ENCODE assay signal across 8 cellular contexts in the genomic region with DNA sequence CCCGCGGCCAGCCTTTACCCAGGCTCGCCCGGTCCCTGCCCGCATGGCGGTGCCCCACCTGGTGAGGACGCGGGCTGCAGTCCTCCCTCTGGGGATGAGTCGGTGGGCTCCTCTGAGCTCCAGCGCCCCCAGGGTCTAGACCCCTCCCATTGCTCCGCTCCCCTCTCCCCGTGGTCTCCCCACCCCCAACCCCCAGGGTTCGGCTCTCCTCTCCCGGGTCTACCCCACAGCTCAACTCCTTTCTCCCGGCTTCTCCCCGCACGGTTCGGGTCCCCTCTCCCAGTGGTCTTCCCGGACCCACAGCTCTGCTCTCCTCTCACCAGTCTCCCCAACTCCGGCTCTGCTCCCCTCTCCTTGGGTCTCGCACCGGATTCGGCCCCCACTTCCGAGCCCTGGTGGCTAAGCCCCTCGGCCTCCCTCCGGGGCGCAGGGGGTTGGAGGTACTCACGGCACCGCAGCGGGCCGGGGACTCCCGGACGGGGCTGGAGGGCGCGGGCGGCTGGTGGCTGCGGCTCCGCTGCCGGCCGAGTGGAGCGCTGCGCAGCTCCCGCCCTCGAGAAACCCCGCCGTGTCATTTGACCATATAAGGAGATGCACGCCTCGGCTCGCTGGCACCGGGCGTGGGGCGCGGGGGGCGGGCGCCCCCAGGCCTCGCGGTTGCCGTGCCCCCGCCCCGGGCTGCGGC. TPM values are rescaled to one million over a fixed set of nuclear protein-coding genes. Genes with fewer than 3 reads are reported as not detected.
DNase-seq lines count a peak whose midpoint lies in the region; ATAC-seq and TF ChIP-seq lines count a peak whose summit lies in the region.

A gene with protein sequence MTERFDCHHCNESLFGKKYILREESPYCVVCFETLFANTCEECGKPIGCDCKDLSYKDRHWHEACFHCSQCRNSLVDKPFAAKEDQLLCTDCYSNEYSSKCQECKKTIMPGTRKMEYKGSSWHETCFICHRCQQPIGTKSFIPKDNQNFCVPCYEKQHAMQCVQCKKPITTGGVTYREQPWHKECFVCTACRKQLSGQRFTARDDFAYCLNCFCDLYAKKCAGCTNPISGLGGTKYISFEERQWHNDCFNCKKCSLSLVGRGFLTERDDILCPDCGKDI (minus strand): TSS at position 530 of the 685 bp plus-strand sequence. CDS start 12,535 bp downstream, outside the sequence.

- peak; percentile 30 for TF ChIP-seq CTCF in epithelial cell of esophagus (IDR thresholded peaks at IDR 0.05; ENCODE audit: insufficient read depth, low read depth, low read length, missing control alignments)

- ATAC-seq in GM19025 (IDR thresholded peaks at IDR 0.05; ENCODE audit: low read depth, unreplicated experiment) (peak; percentile 98), HG03175 (IDR thresholded peaks at IDR 0.05; ENCODE audit: unreplicated experiment) (peak; percentile 100)

- DNase-seq in Ammon's horn (ENCODE audit: low spot score) (peak; percentile 60), NCI-H82 treated with DMSO at 0.1 percent for 48 hours (lab: John Stamatoyannopoulos, UW; ENCODE audit: unreplicated experiment) (peak; percentile 44), epithelial cell of esophagus (ENCODE audit: low read depth) (peak; percentile 82), mucosa of gallbladder (ENCODE audit: low spot score) (peak; percentile 71)
- peak; percentile 86 for DNase-seq in activated CD8-positive, alpha-beta memory T cell treated with anti-CD3 and anti-CD28 coated beads, Interleukin-2, amount 50 U/mL, for 48 hours
- DNase-seq in stimulated activated CD8-positive, alpha-beta memory T cell treated with anti-CD3 and anti-CD28 coated beads, Interleukin-4, amount 100 ng/mL, for 48 hours = peak; percentile 79

- H3K4me3 ChIP-seq in epithelial cell of esophagus (ENCODE audit: low read length) = peak within 1 kb of the TSS; percentile 95

RNA-seq across cellular contexts. Expression of the gene that starts here (rescaled TPM):
- total RNA-seq in mucosa of gallbladder = 59.1 TPM

Comparison
In these comparisons a context has a peak if more than half of its experiments do, and no peak if none do; other contexts are left out.
1. Peak in every context shown above with its lines: DNase-seq, ATAC-seq and H3K4me3 ChIP-seq.